In the genomic region with DNA sequence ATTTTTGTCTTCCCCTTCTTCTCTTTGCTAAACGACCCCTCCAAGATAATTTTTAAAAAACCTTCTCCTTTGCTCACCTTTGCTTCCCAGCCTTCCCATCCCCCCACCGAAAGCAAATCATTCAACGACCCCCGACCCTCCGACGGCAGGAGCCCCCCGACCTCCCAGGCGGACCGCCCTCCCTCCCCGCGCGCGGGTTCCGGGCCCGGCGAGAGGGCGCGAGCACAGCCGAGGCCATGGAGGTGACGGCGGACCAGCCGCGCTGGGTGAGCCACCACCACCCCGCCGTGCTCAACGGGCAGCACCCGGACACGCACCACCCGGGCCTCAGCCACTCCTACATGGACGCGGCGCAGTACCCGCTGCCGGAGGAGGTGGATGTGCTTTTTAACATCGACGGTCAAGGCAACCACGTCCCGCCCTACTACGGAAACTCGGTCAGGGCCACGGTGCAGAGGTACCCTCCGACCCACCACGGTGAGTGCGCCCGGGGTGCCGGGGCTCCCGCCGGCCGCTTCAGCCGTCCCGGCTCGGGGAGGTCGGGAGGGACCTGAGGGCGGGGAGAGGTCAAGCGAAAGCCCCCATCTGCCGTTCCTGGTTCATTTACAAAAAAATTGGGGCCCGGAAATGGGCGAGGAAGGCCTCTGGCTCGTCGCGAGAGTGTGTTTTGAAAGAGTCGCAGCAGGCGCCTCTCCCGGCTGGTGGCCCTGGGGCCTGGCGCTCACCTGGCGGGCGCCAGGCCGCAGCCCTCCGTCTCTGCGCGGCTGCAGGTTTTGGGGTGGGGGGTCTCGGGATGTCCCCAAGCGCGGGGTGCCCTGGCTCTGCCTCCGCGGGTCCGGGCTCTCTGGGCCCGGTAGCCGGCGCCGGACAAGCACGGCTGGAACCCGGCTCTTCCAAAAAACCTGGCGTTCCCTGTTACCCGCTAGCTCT, we compare ENCODE assay signal across 9 cellular contexts. TPM values are rescaled to one million over a fixed set of nuclear protein-coding genes. Genes with fewer than 3 reads are reported as not detected.
DNase-seq lines count a peak whose midpoint lies in the region; ATAC-seq, FAIRE-seq and TF ChIP-seq lines count a peak whose summit lies in the region.
"Had no signal": no experiment of that assay in that cellular context is flagged by ENCODE, and none has a peak within 500 bp of the region (broad histone marks: within the 10 kb centered on the region; RNA-seq: fewer than 3 reads in every experiment).

No MANE protein-coding gene starts in this region.

- H3K18ac ChIP-seq in IMR-90 (ENCODE audit: low read depth, low read length), result no peak overlapping the region

- H3K27me3 ChIP-seq in BJ (ENCODE audit: control insufficient read depth, insufficient read depth, low read length), result peaks cover 25% of the 10 kb centered on the region
- H3K27me3 ChIP-seq in IMR-90 (ENCODE audit: control insufficient read depth, insufficient read depth, low read length), result peaks cover 83% of the 10 kb centered on the region
- peaks cover 9 to 19% of the 10 kb centered on the region in 2 donors for H3K27me3 ChIP-seq in naive thymus-derived CD4-positive, alpha-beta T cell (ENCODE audit: control insufficient read depth in 2 of 2, insufficient read depth in 2 of 2, low read length in 2 of 2)

- POLR2A ChIA-PET in BJ (lab: Charles Lee) (no interaction called here), IMR-90 (lab: Charles Lee; ENCODE audit: unreplicated experiment) (no interaction called here), GM10248 (lab: Yijun Ruan, JAX) (interaction anchor here (0.6 kb wide), 1 partner anchor 125 kb away, joined by 4 read pairs; no protein-coding TSS in a partner anchor)
- POLR2A ChIA-PET in naive thymus-derived CD4-positive, alpha-beta T cell (lab: Charles Lee), result interaction anchor here (2.0 to 2.1 kb wide), 2 partner anchors 82 to 276 kb away, joined by 7 to 12 read pairs; no protein-coding TSS in a partner anchor

- H3K4me1 Mint-ChIP-seq in naive thymus-derived CD4-positive, alpha-beta T cell, result peaks cover 34 to 55% (median 50%) of the 10 kb centered on the region in 7 donors

- peak overlapping the region; percentile 52 for H3K4me3 ChIP-seq in BJ (ENCODE audit: low read depth, low read length)
- H3K4me3 ChIP-seq in IMR-90 (ENCODE audit: insufficient read depth, low read depth, low read length), result no peak overlapping the region
- H3K4me3 ChIP-seq in naive thymus-derived CD4-positive, alpha-beta T cell (ENCODE audit: low read length), result peak overlapping the region; percentile 87

- H3K9me3 Mint-ChIP-seq in naive thymus-derived CD4-positive, alpha-beta T cell, result peaks cover 0 to 8% (median 0%) of the 10 kb centered on the region in 11 donors

- DNase-seq in BJ (ENCODE audit: low read depth) (no peak), IMR-90 (no peak), ecto neural progenitor cell (ENCODE audit: low spot score) (peak; percentile 50), D721Med (ENCODE audit: insufficient read length, low spot score) (no peak), DMS 273 (lab: John Stamatoyannopoulos, UW; ENCODE audit: unreplicated experiment) (no peak), GM10248 (ENCODE audit: extremely low spot score) (no peak)
- peak in 7 of 9 donors; percentile 23 to 59 (median 54) for DNase-seq in naive thymus-derived CD4-positive, alpha-beta T cell
- DNase-seq: left cardiac atrium had no signal

- no peak for FAIRE-seq in D721Med (lab: Jason Lieb, UNC)

- peaks cover 14 to 20% (median 15%) of the 10 kb centered on the region in 5 donors for H3K27me3 Mint-ChIP-seq in naive thymus-derived CD4-positive, alpha-beta T cell

- CTCF ChIA-PET in BJ (lab: Yijun Ruan, JAX) (no interaction called here), IMR-90 (lab: Yijun Ruan, JAX) (no interaction called here), GM10248 (lab: Yijun Ruan, JAX) (no interaction called here)
- CTCF ChIA-PET in naive thymus-derived CD4-positive, alpha-beta T cell (lab: Charles Lee), result no interaction called here

- TF ChIP-seq CTCF in BJ (IDR thresholded peaks at IDR 0.05; ENCODE audit: insufficient read depth, low read depth, low read length), result no peak
- TF ChIP-seq CTCF in IMR-90 (conservative IDR thresholded peaks at IDR 0.05; ENCODE audit: low read depth, low read length), result no peak
- no peak for TF ChIP-seq CTCF in D721Med (IDR thresholded peaks at IDR 0.05; ENCODE audit: insufficient read depth, missing control alignments)
- TF ChIP-seq CTCF in GM10248 (IDR thresholded peaks at IDR 0.05; ENCODE audit: control extremely low read depth, extremely low read depth, low read depth, missing control alignments), result no peak

- H3K9me3 ChIP-seq in IMR-90 (ENCODE audit: control insufficient read depth, insufficient read depth, low read length), result peaks cover 4% of the 10 kb centered on the region; the same call in 1 of the 2 replicates
- no peaks in the 10 kb centered on the region for H3K9me3 ChIP-seq in naive thymus-derived CD4-positive, alpha-beta T cell (ENCODE audit: control insufficient read depth in 2 of 3, low read length in 3 of 3)

- ATAC-seq in IMR-90 (ENCODE audit: low read depth), result no peak
- no peak for ATAC-seq in naive thymus-derived CD4-positive, alpha-beta T cell
- no peak for ATAC-seq in GM21515 (IDR thresholded peaks at IDR 0.05; ENCODE audit: unreplicated experiment)

- no peak for TF ChIP-seq POLR2A in IMR-90 (IDR thresholded peaks at IDR 0.05; ENCODE audit: low read depth, low read length)

- no peak overlapping the region for H2BK120ac ChIP-seq in IMR-90 (ENCODE audit: low read depth, low read length)

- H3K36me3 ChIP-seq in BJ (ENCODE audit: control insufficient read depth, insufficient read depth, low read length) (no peaks in the 10 kb centered on the region), IMR-90 (ENCODE audit: control insufficient read depth, insufficient read depth, low read length) (no peaks in the 10 kb centered on the region)
- peaks cover 0 to 13% (median 4%) of the 10 kb centered on the region in 3 experiments for H3K36me3 ChIP-seq in naive thymus-derived CD4-positive, alpha-beta T cell (ENCODE audit: control insufficient read depth in 2 of 3, insufficient read depth in 3 of 3, low read length in 3 of 3)

- H3K4ac ChIP-seq in IMR-90 (ENCODE audit: low read depth, low read length), result no peak overlapping the region

- H3K4me3 Mint-ChIP-seq in naive thymus-derived CD4-positive, alpha-beta T cell, result peak overlapping the region; percentile 87 to 100 (median 94)

- H2AFZ ChIP-seq in IMR-90 (replicated peaks; ENCODE audit: low read length, poor library complexity), result peak overlapping the region; percentile 70

- no peak overlapping the region for H2AK9ac ChIP-seq in IMR-90 (replicated peaks; ENCODE audit: low read depth, low read length, poor library complexity)

- no peak overlapping the region for H3K23ac ChIP-seq in IMR-90 (ENCODE audit: low read depth, low read length)

- in situ Hi-C loops in IMR-90 (cut with MboI; ENCODE audit: low sequenced_read_pairs), result no loop called here

- H3K9me1 ChIP-seq in IMR-90 (ENCODE audit: insufficient read depth, low read length), result no peaks in the 10 kb centered on the region

- peak overlapping the region; percentile 88 to 99 (median 96) for H3K27ac Mint-ChIP-seq in naive thymus-derived CD4-positive, alpha-beta T cell

- H3K27ac ChIP-seq in IMR-90 (ENCODE audit: insufficient read depth, low read length), result no peak overlapping the region
- peak overlapping the region; percentile 82 for H3K27ac ChIP-seq in naive thymus-derived CD4-positive, alpha-beta T cell (ENCODE audit: low read depth, low read length)

- no peak overlapping the region for H2BK5ac ChIP-seq in IMR-90 (ENCODE audit: low read depth, low read length, poor library complexity, severe bottlenecking)

- intact Hi-C loops in IMR-90 (cut with micrococcal nuclease), result no loop called here
- intact Hi-C loops in naive thymus-derived CD4-positive, alpha-beta T cell (cut with micrococcal nuclease), result loop anchor here in 1 of 2 donors (1.0 to 10.0 kb wide), 4 partner anchors 128 to 1041 kb away; a partner anchor contains a TSS

- H3K4me1 ChIP-seq in IMR-90 (ENCODE audit: control insufficient read depth, insufficient read depth, low read length), result no peaks in the 10 kb centered on the region
- peaks cover 25 to 40% of the 10 kb centered on the region in 2 donors for H3K4me1 ChIP-seq in naive thymus-derived CD4-positive, alpha-beta T cell (ENCODE audit: control insufficient read depth in 2 of 2, insufficient read depth in 2 of 2, low read length in 2 of 2)

- dilution Hi-C loops in IMR-90 (cut with HindIII; ENCODE audit: low sequenced_read_pairs, unreplicated experiment), result no loop called here

- no peaks in the 10 kb centered on the region for H3K79me1 ChIP-seq in IMR-90 (ENCODE audit: low read depth in 1 of 2, low read length in 2 of 2)

- no peak overlapping the region for H2BK20ac ChIP-seq in IMR-90 (ENCODE audit: low read depth, low read length)

- peaks cover 0 to 48% (median 5%) of the 10 kb centered on the region in 5 donors for H3K36me3 Mint-ChIP-seq in naive thymus-derived CD4-positive, alpha-beta T cell

- WGBS in IMR-90 (ENCODE audit: extremely low coverage in 2 of 2, insufficient read length in 1 of 2), 2 experiments, result 9% methylated on average over 6 of the region's 85 CpGs; no CpG with 5 or more reads in 1 of the 2 experiments

- TF ChIP-seq RAD21 in IMR-90 (IDR thresholded peaks at IDR 0.05; ENCODE audit: low read length), result no peak

- BruUV-seq in IMR-90 (replicated peaks; lab: Mats Ljungman, UMichigan), result no TSS peak

- no peaks in the 10 kb centered on the region for H4K20me1 ChIP-seq in IMR-90 (ENCODE audit: insufficient read depth, low read length)

- H3K56ac ChIP-seq in IMR-90 (ENCODE audit: extremely low read depth, insufficient read depth, low read length), result no peak overlapping the region

- H4K8ac ChIP-seq in IMR-90 (ENCODE audit: low read depth in 2 of 2, low read length in 2 of 2), result no peak overlapping the region

- H2AK5ac ChIP-seq in IMR-90 (ENCODE audit: low read depth, low read length), result no peak overlapping the region

- no peak overlapping the region for H2BK15ac ChIP-seq in IMR-90 (ENCODE audit: low read depth, low read length)

- H4K5ac ChIP-seq in IMR-90 (ENCODE audit: low read depth, low read length), result no peak overlapping the region

- H3K9ac ChIP-seq in IMR-90 (ENCODE audit: low read depth, low read length), result no peak overlapping the region

- no peak overlapping the region for H4K91ac ChIP-seq in IMR-90 (ENCODE audit: insufficient read depth, low read depth, low read length)

- H3K14ac ChIP-seq in IMR-90 (replicated peaks; ENCODE audit: low read depth, low read length), result no peak overlapping the region

- no peak overlapping the region for H3K4me2 ChIP-seq in IMR-90 (ENCODE audit: low read depth, low read length)

TF ChIP-seq in IMR-90, 13 proteins besides CTCF, POLR2A, EP300 and RAD21 (continues in another document):
- TF ChIP-seq NFE2L2 (IDR thresholded peaks at IDR 0.05; ENCODE audit: low read depth, low read length) (no peak), MXI1 (IDR thresholded peaks at IDR 0.05; ENCODE audit: borderline replicate concordance, low read depth, low read length) (no peak)

RNA-seq across cellular contexts. Expression of a gene that starts 1.2 kb away (rescaled TPM):
- polyA plus RNA-seq in BJ (2011; rRNA removed) (0.06 and 0.09 TPM in 2 replicates), IMR-90 (2012; rRNA removed) (0.11 and 0.21 TPM in 2 replicates)
- 0.05 TPM in 1 of 2 replicates, not detected in the other for polyA minus RNA-seq in BJ (2011; rRNA and poly(A)+ RNA removed)
- total RNA-seq in IMR-90 (2012; rRNA removed), result under 0.01 TPM in 1 of 2 replicates, not detected in the other
- polyA plus RNA-seq in IMR-90 (2012; cell fraction: cytosol; rRNA removed), result 0.21 TPM in 2 replicates
- 0.29 and 0.33 TPM in 2 replicates for polyA plus RNA-seq in IMR-90 (2012; cell fraction: nucleus; rRNA removed; ENCODE audit: low replicate concordance)
- 10 to 100 TPM; 31.2 to 60.1 (median 38.6) TPM for total RNA-seq in naive thymus-derived CD4-positive, alpha-beta T cell
- 10 to 100 TPM; 24.0 to 30.9 TPM for polyA plus RNA-seq in naive thymus-derived CD4-positive, alpha-beta T cell

Comparison
In these comparisons a context has a peak if more than half of its experiments do, and no peak if none do; other contexts are left out.
1. DNase-seq: peak in ecto neural progenitor cell (single experiment) and naive thymus-derived CD4-positive, alpha-beta T cell (7 of 9); none in BJ (single experiment), IMR-90 (single experiment), D721Med (single experiment), DMS 273 (single experiment) and GM10248 (single experiment).
2. RNA of a gene that starts 1.2 kb away (polyA plus RNA-seq): 24.0 to 30.9 TPM in naive thymus-derived CD4-positive, alpha-beta T cell; 0.11 to 0.33 TPM in IMR-90 and 0.06 to 0.09 TPM in BJ; every median in the first group is over 10 times any median in the second.
3. POLR2A ChIA-PET loops: an anchor here in naive thymus-derived CD4-positive, alpha-beta T cell (2.0 to 2.1 kb wide) and GM10248 (0.6 kb wide); none called in BJ and IMR-90.